Comparison of ENCODE assay signal across 8 cellular contexts in genomic region chr22:50627914-50628542, GRCh38. TPM values are rescaled to one million over a fixed set of nuclear protein-coding genes. Genes with fewer than 3 reads are reported as not detected.
DNase-seq lines count a peak whose midpoint lies in the region; ATAC-seq and TF ChIP-seq lines count a peak whose summit lies in the region.

TSS of gene ARSA (minus strand) at chr22:50628152. CDS start at chr22:50627779, 373 bp downstream.

- intact Hi-C loops in adrenal gland (cut with DNase I) (no loop called here), left ventricle myocardium inferior (cut with micrococcal nuclease) (no loop called here), prostate gland (cut with DNase I) (loop anchor here (5.0 kb wide), 1 partner anchor 46 kb away; the partner anchor contains the start of gene CHKB)

- H3K4me1 Mint-ChIP-seq in T-cell = peaks cover 28 to 32% (median 29%) of the 10 kb centered on the region in 3 donors

- H3K36me3 ChIP-seq in adrenal gland (replicated peaks in 1 of 2) = no peaks in the 10 kb centered on the region
- H3K36me3 ChIP-seq in left ventricle myocardium inferior = peaks cover 10% of the 10 kb centered on the region
- no peaks in the 10 kb centered on the region for H3K36me3 ChIP-seq in prostate gland

- TF ChIP-seq CTCF in adrenal gland (IDR thresholded peaks at IDR 0.05) (peak in 3 of 6 experiments; percentile 20 to 33 (median 30)), left ventricle myocardium inferior (IDR thresholded peaks at IDR 0.05; ENCODE audit: borderline replicate concordance) (peak; percentile 58), prostate gland (IDR thresholded peaks at IDR 0.05) (peak in 3 of 4 experiments; percentile 19 to 43 (median 24))

- ATAC-seq in GM21825 (IDR thresholded peaks at IDR 0.05; ENCODE audit: unreplicated experiment) (peak; percentile 59), T-cell (replicated peaks in 1 of 4) (peak; percentile 92 to 94 (median 93))

- WGBS in adrenal gland, 4 donors = 0 to 1% (median 0%) methylated on average over 1 to 67 of the region's 70 CpGs; no CpG with 5 or more reads in 1 of the 4 donors
- 2% methylated on average over 61 of the region's 70 CpGs for WGBS in prostate gland

- no peaks in the 10 kb centered on the region for H3K27me3 ChIP-seq in adrenal gland
- H3K27me3 ChIP-seq in left ventricle myocardium inferior (ENCODE audit: low read depth) = no peaks in the 10 kb centered on the region
- no peaks in the 10 kb centered on the region for H3K27me3 ChIP-seq in prostate gland (replicated peaks; ENCODE audit: insufficient read depth)

- H3K9me3 ChIP-seq in adrenal gland (replicated peaks in 1 of 3) (no peaks in the 10 kb centered on the region), left ventricle myocardium inferior (replicated peaks) (no peaks in the 10 kb centered on the region), prostate gland (no peaks in the 10 kb centered on the region)

- H3K36me3 Mint-ChIP-seq in T-cell = peaks cover 3% of the 10 kb centered on the region

- peak within 1 kb of the TSS; percentile 86 to 98 (median 89) for H3K4me3 Mint-ChIP-seq in T-cell

- peak within 1 kb of the TSS; percentile 92 to 96 for H3K27ac Mint-ChIP-seq in T-cell

- POLR2A ChIA-PET in T-cell (lab: Charles Lee) = no interaction called here

- H3K27me3 Mint-ChIP-seq in T-cell = no peaks in the 10 kb centered on the region

- H3K27ac ChIP-seq in adrenal gland (peak within 1 kb of the TSS in 3 of 5 donors; percentile 51 to 80 (median 69)), left ventricle myocardium inferior (replicated peaks) (peak within 1 kb of the TSS; percentile 93), prostate gland (peak within 1 kb of the TSS; percentile 77 to 78)

- CTCF ChIA-PET in T-cell (lab: Charles Lee) = interaction anchor here in 1 of 2 donors (0.6 kb wide), 1 partner anchor 20 kb away, joined by 3 read pairs; no protein-coding TSS in a partner anchor

- H3K4me1 ChIP-seq in adrenal gland (replicated peaks in 1 of 2) (peaks cover 9 to 14% of the 10 kb centered on the region in 2 donors), left ventricle myocardium inferior (peaks cover 28% of the 10 kb centered on the region), prostate gland (replicated peaks) (no peaks in the 10 kb centered on the region)

- H3K9me3 Mint-ChIP-seq in T-cell = no peaks in the 10 kb centered on the region

- DNase-seq in EL = peak; percentile 88
- peak; percentile 83 for DNase-seq in LoVo (ENCODE audit: low spot score)
- DNase-seq in T-cell = peak; percentile 57 to 80 (median 70)
- DNase-seq in adrenal gland = peak; percentile 84 to 91 (median 87)
- peak; percentile 85 for DNase-seq in left ventricle myocardium inferior
- DNase-seq in prostate gland (ENCODE audit: low spot score) = peak; percentile 81
- peak; percentile 84 for DNase-seq in ureter (ENCODE audit: low spot score)

- H3K4me3 ChIP-seq in adrenal gland = peak within 1 kb of the TSS; percentile 49 to 96 (median 72)
- H3K4me3 ChIP-seq in left ventricle myocardium inferior = peak within 1 kb of the TSS; percentile 92
- peak within 1 kb of the TSS; percentile 60 to 61 for H3K4me3 ChIP-seq in prostate gland

- TF ChIP-seq POLR2A in adrenal gland (IDR thresholded peaks at IDR 0.05) (peak; percentile 49 to 86), prostate gland (IDR thresholded peaks at IDR 0.05) (peak; percentile 69)

RNA-seq across cellular contexts. Expression of gene ARSA, which starts in this region (rescaled TPM):
- total RNA-seq in T-cell = 100 to 1,000 TPM in 1 of 5 donors, 10 to 100 TPM in 4; 68.3 to 105 (median 90.6) TPM
- 10 to 100 TPM; 35.6 to 87.8 (median 67.5) TPM for total RNA-seq in adrenal gland
- polyA plus RNA-seq in adrenal gland = 100 to 1,000 TPM in 2 of 3 donors, 1 to 10 TPM in 1; 5.5 to 168 (median 103) TPM
- total RNA-seq in left ventricle myocardium inferior = 23.5 TPM
- 10 to 100 TPM; 60.7 to 81.7 TPM for total RNA-seq in prostate gland
- total RNA-seq in ureter = 61.9 TPM

Comparison
In these comparisons a context has a peak if more than half of its experiments do, and no peak if none do; other contexts are left out.
1. Peak in every context shown above with its lines: DNase-seq, ATAC-seq, H3K4me3 ChIP-seq and H3K27ac ChIP-seq.